In genomic region chr22:37388538-37388937, GRCh38 we compare ENCODE assay signal across 23 cellular contexts. TPM values are rescaled to one million over a fixed set of nuclear protein-coding genes. Genes with fewer than 3 reads are reported as not detected.
DNase-seq lines count a peak whose midpoint lies in the region; TF ChIP-seq lines count a peak whose summit lies in the region.
"Had no signal": no experiment of that assay in that cellular context is flagged by ENCODE, and none has a peak within 500 bp of the region (broad histone marks: within the 10 kb centered on the region; RNA-seq: fewer than 3 reads in every experiment).

No MANE protein-coding gene starts in this region.

- no peaks in the 10 kb centered on the region for H3F3A ChIP-seq in neural progenitor cell (ENCODE audit: low read depth)

- no peak overlapping the region for H3K4me2 ChIP-seq in neural progenitor cell
- H3K4me2 ChIP-seq: A549, GM23338 had no signal

- DNase-seq in Caco-2: no peak
- DNase-seq in neural progenitor cell (ENCODE audit: low spot score): no peak
- DNase-seq in lower leg skin (ENCODE audit: low spot score in 2 of 2): no peak
- no peak for DNase-seq in stimulated activated CD4-positive, alpha-beta T cell treated with anti-CD3 and anti-CD28 coated beads, Interleukin-4, amount 100 ng/mL, for 24 hours
- DNase-seq in NCI-H1930 (lab: John Stamatoyannopoulos, UW): no peak
- DNase-seq: 8988T; ACHN; AML-193; BE2C; Calu3; CD4-positive, alpha-beta T cell; CD8-positive, alpha-beta memory T cell; DMS53; DMS79 treated with DMSO at 0.1 percent for 48 hours; GF-D8; H9; HFFc6 had no signal

- H3K4me3 Mint-ChIP-seq in Caco-2 (ENCODE audit: unreplicated experiment) (no peak overlapping the region), neural progenitor cell (no peak overlapping the region)
- H3K4me3 Mint-ChIP-seq: CD4-positive, alpha-beta T cell; CD8-positive, alpha-beta memory T cell; GM23338; H9; HFFc6 had no signal

- H3K36me3 Mint-ChIP-seq in Caco-2 (ENCODE audit: insufficient read depth, unreplicated experiment) (no peaks in the 10 kb centered on the region), neural progenitor cell (no peaks in the 10 kb centered on the region)
- H3K36me3 Mint-ChIP-seq: CD14-positive monocyte; CD8-positive, alpha-beta memory T cell had no signal

- H3K36me3 ChIP-seq in Caco-2 (ENCODE audit: control insufficient read depth, insufficient read depth, low read length) (no peaks in the 10 kb centered on the region), neural progenitor cell (no peaks in the 10 kb centered on the region)
- H3K36me3 ChIP-seq: BE2C; BLaER1 treated with 17β-estradiol and CSF1 and Interleukin-3, amounts not matched to agents 10 nM and 100 nM had no signal

- CTCF ChIA-PET in Caco-2 (lab: Charles Lee): interaction anchor here (0.6 kb wide), 1 partner anchor 121 kb away, joined by 3 read pairs; no protein-coding TSS in a partner anchor

- BruUV-seq in Caco-2 (replicated peaks; lab: Mats Ljungman, UMichigan): no TSS peak

- H4K20me1 ChIP-seq in neural progenitor cell (ENCODE audit: low read depth): no peaks in the 10 kb centered on the region

- POLR2A ChIA-PET in Caco-2 (lab: Charles Lee): no interaction called here

- H3K27ac Mint-ChIP-seq in Caco-2 (ENCODE audit: unreplicated experiment) (peak overlapping the region; percentile 56), neural progenitor cell (peak overlapping the region; percentile 81)
- H3K27ac Mint-ChIP-seq: CD14-positive monocyte; CD4-positive, alpha-beta T cell; CD8-positive, alpha-beta memory T cell; GM23338; HFFc6 had no signal

- H3K9me3 Mint-ChIP-seq in Caco-2 (ENCODE audit: unreplicated experiment): no peaks in the 10 kb centered on the region
- no peaks in the 10 kb centered on the region for H3K9me3 Mint-ChIP-seq in neural progenitor cell
- H3K9me3 Mint-ChIP-seq: CD14-positive monocyte; CD4-positive, alpha-beta T cell; CD8-positive, alpha-beta memory T cell; GM23338; H9; HFFc6 had no signal

- H3K27me3 Mint-ChIP-seq in Caco-2 (ENCODE audit: insufficient read depth, unreplicated experiment): no peaks in the 10 kb centered on the region
- H3K27me3 Mint-ChIP-seq in neural progenitor cell (ENCODE audit: insufficient read depth, low read depth): peaks cover 2% of the 10 kb centered on the region
- H3K27me3 Mint-ChIP-seq: CD4-positive, alpha-beta T cell had no signal

- H3K79me2 ChIP-seq in neural progenitor cell (ENCODE audit: low read depth): no peaks in the 10 kb centered on the region

- peak overlapping the region; percentile 48 for H3K27ac ChIP-seq in angular gyrus (ENCODE audit: low read depth, low read length)
- H3K27ac ChIP-seq in neural progenitor cell: no peak overlapping the region
- H3K27ac ChIP-seq: A549; BLaER1 treated with 17β-estradiol and CSF1 and Interleukin-3, amounts not matched to agents 10 nM and 100 nM had no signal

- peaks cover 4% of the 10 kb centered on the region; the same call in 1 of the 2 replicates for H3K4me1 ChIP-seq in Caco-2
- H3K4me1 ChIP-seq in neural progenitor cell: peaks cover 5% of the 10 kb centered on the region
- H3K4me1 ChIP-seq: A549 had no signal

- H3K27me3 ChIP-seq in Caco-2 (replicated peaks; ENCODE audit: control insufficient read depth, insufficient read depth, low read length) (no peaks in the 10 kb centered on the region), neural progenitor cell (no peaks in the 10 kb centered on the region)
- H3K27me3 ChIP-seq: BE2C had no signal

- 87 to 90% methylated on average over 4 of the region's 4 CpGs for WGBS in lower leg skin, 2 donors

- no peaks in the 10 kb centered on the region for H3K9me3 ChIP-seq in Caco-2
- no peaks in the 10 kb centered on the region for H3K9me3 ChIP-seq in neural progenitor cell (ENCODE audit: low read depth)
- H3K9me3 ChIP-seq: A549; BE2C; BLaER1 treated with 17β-estradiol and CSF1 and Interleukin-3, amounts not matched to agents 10 nM and 100 nM had no signal

- no peak overlapping the region for H2AFZ ChIP-seq in neural progenitor cell (replicated peaks)
- H2AFZ ChIP-seq: GM23338 had no signal

- H3K4me3 ChIP-seq in Caco-2 (ENCODE audit: low read depth, low read length): no peak overlapping the region
- no peak overlapping the region for H3K4me3 ChIP-seq in neural progenitor cell
- no peak overlapping the region for H3K4me3 ChIP-seq in lower leg skin (ENCODE audit: low read depth, poor library complexity, severe bottlenecking)
- H3K4me3 ChIP-seq: A549; BLaER1 treated with 17β-estradiol and CSF1 and Interleukin-3, amounts not matched to agents 10 nM and 100 nM; GM23338 had no signal

- TF ChIP-seq CTCF in Caco-2 (IDR thresholded peaks at IDR 0.05; ENCODE audit: insufficient read depth in 1 of 2, low read depth in 1 of 2, low read length in 1 of 2, severe bottlenecking in 1 of 2, unreplicated experiment in 1 of 2) (no peak), neural progenitor cell (IDR thresholded peaks at IDR 0.05) (no peak), lower leg skin (IDR thresholded peaks at IDR 0.05) (no peak)

- TF ChIP-seq POLR2A in lower leg skin (IDR thresholded peaks at IDR 0.05): no peak

- H3K9ac ChIP-seq in neural progenitor cell: no peak overlapping the region
- H3K9ac ChIP-seq: BLaER1 treated with 17β-estradiol and CSF1 and Interleukin-3, amounts not matched to agents 10 nM and 100 nM had no signal

- H3K4me1 Mint-ChIP-seq in Caco-2 (ENCODE audit: low read depth, unreplicated experiment): peaks cover 6% of the 10 kb centered on the region
- H3K4me1 Mint-ChIP-seq in neural progenitor cell: peaks cover 12% of the 10 kb centered on the region
- H3K4me1 Mint-ChIP-seq: CD8-positive, alpha-beta memory T cell had no signal

- intact Hi-C loops in Caco-2 (cut with micrococcal nuclease; ENCODE audit: unreplicated experiment) (no loop called here), lower leg skin (cut with DNase I; ENCODE audit: low total_unique reads) (no loop called here)

RNA-seq across cellular contexts. Expression of gene ELFN2, which starts 38.7 kb away (rescaled TPM):
- 4.0 and 4.6 TPM in 2 replicates for total RNA-seq in Caco-2 (2022)
- total RNA-seq in neural progenitor cell (ENCODE audit: low replicate concordance): 0.82 and 1.1 TPM in 2 replicates
- 1 to 10 TPM in 2 of 4 donors, under 1 TPM in 2; 0.26 to 1.5 (median 0.82) TPM for total RNA-seq in lower leg skin
- total RNA-seq: G401 had no signal
